In the genomic region with DNA sequence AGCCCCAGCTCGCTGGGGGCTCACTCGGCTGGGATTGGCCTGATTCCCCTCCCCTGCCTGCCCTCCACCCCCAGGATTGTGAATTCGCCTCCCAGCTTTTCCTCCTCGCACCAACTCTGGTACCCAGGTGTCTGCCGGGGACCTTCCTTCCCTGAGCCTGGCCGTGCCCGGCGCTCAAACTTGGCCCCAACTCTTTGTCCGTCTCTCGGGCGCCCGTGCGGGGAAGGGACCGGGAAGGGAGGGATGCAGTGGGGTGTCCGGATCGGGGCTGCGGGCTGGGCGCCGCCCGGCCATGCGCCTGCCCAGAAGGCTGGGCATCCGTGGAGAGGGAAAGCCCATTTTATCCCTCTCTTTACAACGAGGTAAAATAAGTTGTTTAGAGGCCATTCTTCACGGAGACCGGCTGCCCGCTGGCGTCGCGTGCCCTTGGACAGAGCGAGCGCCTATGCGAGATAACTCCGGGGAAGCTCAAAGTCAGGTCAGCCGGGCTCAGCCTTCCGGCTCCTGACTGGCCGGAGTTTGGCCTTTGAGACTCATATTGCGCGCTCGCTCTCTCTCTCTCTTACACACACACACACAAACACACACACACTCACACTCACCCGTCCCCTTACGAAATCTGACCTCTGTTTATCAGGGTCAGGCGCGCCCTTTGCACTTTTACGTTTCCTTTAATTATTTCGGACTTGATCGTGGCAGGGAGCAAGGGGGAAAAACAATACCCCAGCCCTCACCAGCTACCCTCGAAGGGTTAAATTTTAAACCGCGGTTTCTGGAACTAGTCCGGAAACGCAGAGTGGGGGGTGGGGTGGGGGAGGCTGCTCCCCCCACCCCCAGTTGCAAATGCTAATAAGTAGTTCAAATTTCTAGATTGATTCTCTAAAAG, we compare ENCODE assay signal across 1 cellular context.
TF ChIP-seq lines count a peak whose summit lies in the region.

No MANE protein-coding gene starts in this region.

TF ChIP-seq in HEK293, 187 proteins besides CTCF, POLR2A, EP300 and RAD21 (continued from another document and continues in another):
- TF ChIP-seq, protein P1, sequence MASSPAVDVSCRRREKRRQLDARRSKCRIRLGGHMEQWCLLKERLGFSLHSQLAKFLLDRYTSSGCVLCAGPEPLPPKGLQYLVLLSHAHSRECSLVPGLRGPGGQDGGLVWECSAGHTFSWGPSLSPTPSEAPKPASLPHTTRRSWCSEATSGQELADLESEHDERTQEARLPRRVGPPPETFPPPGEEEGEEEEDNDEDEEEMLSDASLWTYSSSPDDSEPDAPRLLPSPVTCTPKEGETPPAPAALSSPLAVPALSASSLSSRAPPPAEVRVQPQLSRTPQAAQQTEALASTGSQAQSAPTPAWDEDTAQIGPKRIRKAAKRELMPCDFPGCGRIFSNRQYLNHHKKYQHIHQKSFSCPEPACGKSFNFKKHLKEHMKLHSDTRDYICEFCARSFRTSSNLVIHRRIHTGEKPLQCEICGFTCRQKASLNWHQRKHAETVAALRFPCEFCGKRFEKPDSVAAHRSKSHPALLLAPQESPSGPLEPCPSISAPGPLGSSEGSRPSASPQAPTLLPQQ (tag by site-specific recombination; IDR thresholded peaks at IDR 0.05), result no peak
- no peak for TF ChIP-seq ZNF555 (tag by site-specific recombination; conservative IDR thresholded peaks at IDR 0.05)
- no peak for TF ChIP-seq ZNF324 (tag by site-specific recombination; IDR thresholded peaks at IDR 0.05)
- no peak for TF ChIP-seq SCRT1 (tag by site-specific recombination; IDR thresholded peaks at IDR 0.05; ENCODE audit: borderline replicate concordance)
- TF ChIP-seq, protein P2, sequence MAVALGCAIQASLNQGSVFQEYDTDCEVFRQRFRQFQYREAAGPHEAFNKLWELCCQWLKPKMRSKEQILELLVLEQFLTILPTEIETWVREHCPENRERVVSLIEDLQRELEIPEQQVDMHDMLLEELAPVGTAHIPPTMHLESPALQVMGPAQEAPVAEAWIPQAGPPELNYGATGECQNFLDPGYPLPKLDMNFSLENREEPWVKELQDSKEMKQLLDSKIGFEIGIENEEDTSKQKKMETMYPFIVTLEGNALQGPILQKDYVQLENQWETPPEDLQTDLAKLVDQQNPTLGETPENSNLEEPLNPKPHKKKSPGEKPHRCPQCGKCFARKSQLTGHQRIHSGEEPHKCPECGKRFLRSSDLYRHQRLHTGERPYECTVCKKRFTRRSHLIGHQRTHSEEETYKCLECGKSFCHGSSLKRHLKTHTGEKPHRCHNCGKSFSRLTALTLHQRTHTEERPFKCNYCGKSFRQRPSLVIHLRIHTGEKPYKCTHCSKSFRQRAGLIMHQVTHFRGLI (tag by site-specific recombination; IDR thresholded peaks at IDR 0.05), result no peak; the same call in 1 of the 2 replicates
- no peak for TF ChIP-seq ZBTB7A (tag by site-specific recombination; IDR thresholded peaks at IDR 0.05; ENCODE audit: low read depth)
- TF ChIP-seq ZNF701 (tag by site-specific recombination; IDR thresholded peaks at IDR 0.05), result no peak
- TF ChIP-seq GFI1B (tag by site-specific recombination; IDR thresholded peaks at IDR 0.05), result no peak
- no peak for TF ChIP-seq ZBTB21 (tag by site-specific recombination; IDR thresholded peaks at IDR 0.05)
- TF ChIP-seq ZSCAN30 (tag by site-specific recombination; IDR thresholded peaks at IDR 0.05), result peak; percentile 14; the same call in 1 of the 2 replicates
- TF ChIP-seq ZNF76 (tag by site-specific recombination; IDR thresholded peaks at IDR 0.05; ENCODE audit: borderline replicate concordance, low read depth), result no peak
- TF ChIP-seq GLIS2 (tag by site-specific recombination; IDR thresholded peaks at IDR 0.05), result peak; percentile 96
- TF ChIP-seq SP7 (tag by site-specific recombination; IDR thresholded peaks at IDR 0.05), result 0 out of 2 replicates have a peak, but pooled peaks have one; percentile 16
- no peak for TF ChIP-seq ZNF510 (tag by site-specific recombination; IDR thresholded peaks at IDR 0.05; ENCODE audit: insufficient replicate concordance)
- no peak for TF ChIP-seq SCRT2 (tag by site-specific recombination; IDR thresholded peaks at IDR 0.05)
- TF ChIP-seq ZNF138 (tag by site-specific recombination; IDR thresholded peaks at IDR 0.05; ENCODE audit: borderline replicate concordance), result no peak
- TF ChIP-seq, protein P3, sequence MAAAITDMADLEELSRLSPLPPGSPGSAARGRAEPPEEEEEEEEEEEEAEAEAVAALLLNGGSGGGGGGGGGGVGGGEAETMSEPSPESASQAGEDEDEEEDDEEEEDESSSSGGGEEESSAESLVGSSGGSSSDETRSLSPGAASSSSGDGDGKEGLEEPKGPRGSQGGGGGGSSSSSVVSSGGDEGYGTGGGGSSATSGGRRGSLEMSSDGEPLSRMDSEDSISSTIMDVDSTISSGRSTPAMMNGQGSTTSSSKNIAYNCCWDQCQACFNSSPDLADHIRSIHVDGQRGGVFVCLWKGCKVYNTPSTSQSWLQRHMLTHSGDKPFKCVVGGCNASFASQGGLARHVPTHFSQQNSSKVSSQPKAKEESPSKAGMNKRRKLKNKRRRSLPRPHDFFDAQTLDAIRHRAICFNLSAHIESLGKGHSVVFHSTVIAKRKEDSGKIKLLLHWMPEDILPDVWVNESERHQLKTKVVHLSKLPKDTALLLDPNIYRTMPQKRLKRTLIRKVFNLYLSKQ (tag by site-specific recombination; IDR thresholded peaks at IDR 0.05; ENCODE audit: borderline replicate concordance), result no peak
- TF ChIP-seq, protein P4, sequence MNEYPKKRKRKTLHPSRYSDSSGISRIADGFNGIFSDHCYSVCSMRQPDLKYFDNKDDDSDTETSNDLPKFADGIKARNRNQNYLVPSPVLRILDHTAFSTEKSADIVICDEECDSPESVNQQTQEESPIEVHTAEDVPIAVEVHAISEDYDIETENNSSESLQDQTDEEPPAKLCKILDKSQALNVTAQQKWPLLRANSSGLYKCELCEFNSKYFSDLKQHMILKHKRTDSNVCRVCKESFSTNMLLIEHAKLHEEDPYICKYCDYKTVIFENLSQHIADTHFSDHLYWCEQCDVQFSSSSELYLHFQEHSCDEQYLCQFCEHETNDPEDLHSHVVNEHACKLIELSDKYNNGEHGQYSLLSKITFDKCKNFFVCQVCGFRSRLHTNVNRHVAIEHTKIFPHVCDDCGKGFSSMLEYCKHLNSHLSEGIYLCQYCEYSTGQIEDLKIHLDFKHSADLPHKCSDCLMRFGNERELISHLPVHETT (tag by site-specific recombination; IDR thresholded peaks at IDR 0.05), result no peak
- peak; percentile 26; the same call in 1 of the 2 replicates for TF ChIP-seq ZFHX2 (tag by site-specific recombination; conservative IDR thresholded peaks at IDR 0.05)
- TF ChIP-seq ZNF600 (tag by site-specific recombination; IDR thresholded peaks at IDR 0.05), result no peak
- no peak for TF ChIP-seq ZNF585B (tag by site-specific recombination; IDR thresholded peaks at IDR 0.05)
- TF ChIP-seq ZNF416 (tag by site-specific recombination; IDR thresholded peaks at IDR 0.05), result no peak
- TF ChIP-seq ZNF37A (tag by site-specific recombination; IDR thresholded peaks at IDR 0.05), result no peak
- no peak for TF ChIP-seq ZNF747 (tag by site-specific recombination; IDR thresholded peaks at IDR 0.05)
- no peak for TF ChIP-seq ZNF624 (tag by site-specific recombination; IDR thresholded peaks at IDR 0.05)
- TF ChIP-seq ZNF341 (tag by site-specific recombination; IDR thresholded peaks at IDR 0.05; ENCODE audit: low read depth), result 0 out of 2 replicates have a peak, but pooled peaks have one; percentile 9
- TF ChIP-seq, protein P5, sequence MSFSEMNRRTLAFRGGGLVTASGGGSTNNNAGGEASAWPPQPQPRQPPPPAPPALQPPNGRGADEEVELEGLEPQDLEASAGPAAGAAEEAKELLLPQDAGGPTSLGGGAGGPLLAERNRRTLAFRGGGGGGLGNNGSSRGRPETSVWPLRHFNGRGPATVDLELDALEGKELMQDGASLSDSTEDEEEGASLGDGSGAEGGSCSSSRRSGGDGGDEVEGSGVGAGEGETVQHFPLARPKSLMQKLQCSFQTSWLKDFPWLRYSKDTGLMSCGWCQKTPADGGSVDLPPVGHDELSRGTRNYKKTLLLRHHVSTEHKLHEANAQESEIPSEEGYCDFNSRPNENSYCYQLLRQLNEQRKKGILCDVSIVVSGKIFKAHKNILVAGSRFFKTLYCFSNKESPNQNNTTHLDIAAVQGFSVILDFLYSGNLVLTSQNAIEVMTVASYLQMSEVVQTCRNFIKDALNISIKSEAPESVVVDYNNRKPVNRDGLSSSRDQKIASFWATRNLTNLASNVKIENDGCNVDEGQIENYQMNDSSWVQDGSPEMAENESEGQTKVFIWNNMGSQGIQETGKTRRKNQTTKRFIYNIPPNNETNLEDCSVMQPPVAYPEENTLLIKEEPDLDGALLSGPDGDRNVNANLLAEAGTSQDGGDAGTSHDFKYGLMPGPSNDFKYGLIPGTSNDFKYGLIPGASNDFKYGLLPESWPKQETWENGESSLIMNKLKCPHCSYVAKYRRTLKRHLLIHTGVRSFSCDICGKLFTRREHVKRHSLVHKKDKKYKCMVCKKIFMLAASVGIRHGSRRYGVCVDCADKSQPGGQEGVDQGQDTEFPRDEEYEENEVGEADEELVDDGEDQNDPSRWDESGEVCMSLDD (tag by site-specific recombination; IDR thresholded peaks at IDR 0.05), result no peak
- TF ChIP-seq ZBTB17 (tag by site-specific recombination; IDR thresholded peaks at IDR 0.05), result no peak
- no peak for TF ChIP-seq ZNF155 (tag by site-specific recombination; IDR thresholded peaks at IDR 0.05)
- no peak for TF ChIP-seq MZF1 (tag by site-specific recombination; IDR thresholded peaks at IDR 0.05; ENCODE audit: borderline replicate concordance)
- TF ChIP-seq SP3 (tag by site-specific recombination; IDR thresholded peaks at IDR 0.05), result no peak; the same call in 1 of the 2 replicates
- TF ChIP-seq, protein P6, sequence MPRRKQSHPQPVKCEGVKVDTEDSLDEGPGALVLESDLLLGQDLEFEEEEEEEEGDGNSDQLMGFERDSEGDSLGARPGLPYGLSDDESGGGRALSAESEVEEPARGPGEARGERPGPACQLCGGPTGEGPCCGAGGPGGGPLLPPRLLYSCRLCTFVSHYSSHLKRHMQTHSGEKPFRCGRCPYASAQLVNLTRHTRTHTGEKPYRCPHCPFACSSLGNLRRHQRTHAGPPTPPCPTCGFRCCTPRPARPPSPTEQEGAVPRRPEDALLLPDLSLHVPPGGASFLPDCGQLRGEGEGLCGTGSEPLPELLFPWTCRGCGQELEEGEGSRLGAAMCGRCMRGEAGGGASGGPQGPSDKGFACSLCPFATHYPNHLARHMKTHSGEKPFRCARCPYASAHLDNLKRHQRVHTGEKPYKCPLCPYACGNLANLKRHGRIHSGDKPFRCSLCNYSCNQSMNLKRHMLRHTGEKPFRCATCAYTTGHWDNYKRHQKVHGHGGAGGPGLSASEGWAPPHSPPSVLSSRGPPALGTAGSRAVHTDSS (tag by site-specific recombination; IDR thresholded peaks at IDR 0.05), result no peak
- no peak; the same call in 1 of the 2 replicates for TF ChIP-seq ZNF629 (tag by site-specific recombination; IDR thresholded peaks at IDR 0.05)
- TF ChIP-seq EGR2 (tag by site-specific recombination; IDR thresholded peaks at IDR 0.05; ENCODE audit: low read depth), result peak; percentile 15; the same call in 1 of the 2 replicates
- TF ChIP-seq, protein P7, sequence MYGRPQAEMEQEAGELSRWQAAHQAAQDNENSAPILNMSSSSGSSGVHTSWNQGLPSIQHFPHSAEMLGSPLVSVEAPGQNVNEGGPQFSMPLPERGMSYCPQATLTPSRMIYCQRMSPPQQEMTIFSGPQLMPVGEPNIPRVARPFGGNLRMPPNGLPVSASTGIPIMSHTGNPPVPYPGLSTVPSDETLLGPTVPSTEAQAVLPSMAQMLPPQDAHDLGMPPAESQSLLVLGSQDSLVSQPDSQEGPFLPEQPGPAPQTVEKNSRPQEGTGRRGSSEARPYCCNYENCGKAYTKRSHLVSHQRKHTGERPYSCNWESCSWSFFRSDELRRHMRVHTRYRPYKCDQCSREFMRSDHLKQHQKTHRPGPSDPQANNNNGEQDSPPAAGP (tag by site-specific recombination; IDR thresholded peaks at IDR 0.05), result no peak
- no peak for TF ChIP-seq ZFP37 (tag by site-specific recombination; IDR thresholded peaks at IDR 0.05)
- TF ChIP-seq ZNF548 (tag by site-specific recombination; IDR thresholded peaks at IDR 0.05), result no peak
- TF ChIP-seq MEIS1 (CRISPR knock-in tag; IDR thresholded peaks at IDR 0.05; ENCODE audit: borderline replicate concordance), result no peak
- peak; percentile 67; the same call in 1 of the 2 replicates for TF ChIP-seq ZNF596 (tag by site-specific recombination; IDR thresholded peaks at IDR 0.05)
- TF ChIP-seq, protein P8, sequence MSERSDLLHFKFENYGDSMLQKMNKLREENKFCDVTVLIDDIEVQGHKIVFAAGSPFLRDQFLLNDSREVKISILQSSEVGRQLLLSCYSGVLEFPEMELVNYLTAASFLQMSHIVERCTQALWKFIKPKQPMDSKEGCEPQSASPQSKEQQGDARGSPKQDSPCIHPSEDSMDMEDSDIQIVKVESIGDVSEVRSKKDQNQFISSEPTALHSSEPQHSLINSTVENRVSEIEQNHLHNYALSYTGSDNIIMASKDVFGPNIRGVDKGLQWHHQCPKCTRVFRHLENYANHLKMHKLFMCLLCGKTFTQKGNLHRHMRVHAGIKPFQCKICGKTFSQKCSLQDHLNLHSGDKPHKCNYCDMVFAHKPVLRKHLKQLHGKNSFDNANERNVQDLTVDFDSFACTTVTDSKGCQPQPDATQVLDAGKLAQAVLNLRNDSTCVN (tag by site-specific recombination; optimal IDR thresholded peaks at IDR 0.05), result peak; percentile 52
- TF ChIP-seq ZNF112 (tag by site-specific recombination; IDR thresholded peaks at IDR 0.05), result no peak
- no peak for TF ChIP-seq ZNF776 (tag by site-specific recombination; IDR thresholded peaks at IDR 0.05; ENCODE audit: borderline replicate concordance)
- no peak for TF ChIP-seq ZNF610 (tag by site-specific recombination; IDR thresholded peaks at IDR 0.05; ENCODE audit: borderline replicate concordance)
- TF ChIP-seq REPIN1 (tag by site-specific recombination; IDR thresholded peaks at IDR 0.05; ENCODE audit: low read depth), result no peak
- TF ChIP-seq, protein P9, sequence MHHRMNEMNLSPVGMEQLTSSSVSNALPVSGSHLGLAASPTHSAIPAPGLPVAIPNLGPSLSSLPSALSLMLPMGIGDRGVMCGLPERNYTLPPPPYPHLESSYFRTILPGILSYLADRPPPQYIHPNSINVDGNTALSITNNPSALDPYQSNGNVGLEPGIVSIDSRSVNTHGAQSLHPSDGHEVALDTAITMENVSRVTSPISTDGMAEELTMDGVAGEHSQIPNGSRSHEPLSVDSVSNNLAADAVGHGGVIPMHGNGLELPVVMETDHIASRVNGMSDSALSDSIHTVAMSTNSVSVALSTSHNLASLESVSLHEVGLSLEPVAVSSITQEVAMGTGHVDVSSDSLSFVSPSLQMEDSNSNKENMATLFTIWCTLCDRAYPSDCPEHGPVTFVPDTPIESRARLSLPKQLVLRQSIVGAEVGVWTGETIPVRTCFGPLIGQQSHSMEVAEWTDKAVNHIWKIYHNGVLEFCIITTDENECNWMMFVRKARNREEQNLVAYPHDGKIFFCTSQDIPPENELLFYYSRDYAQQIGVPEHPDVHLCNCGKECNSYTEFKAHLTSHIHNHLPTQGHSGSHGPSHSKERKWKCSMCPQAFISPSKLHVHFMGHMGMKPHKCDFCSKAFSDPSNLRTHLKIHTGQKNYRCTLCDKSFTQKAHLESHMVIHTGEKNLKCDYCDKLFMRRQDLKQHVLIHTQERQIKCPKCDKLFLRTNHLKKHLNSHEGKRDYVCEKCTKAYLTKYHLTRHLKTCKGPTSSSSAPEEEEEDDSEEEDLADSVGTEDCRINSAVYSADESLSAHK (tag by site-specific recombination; IDR thresholded peaks at IDR 0.05), result no peak; the same call in 1 of the 2 replicates
